2 cellular contexts compared by ENCODE assay signal in the genomic region with DNA sequence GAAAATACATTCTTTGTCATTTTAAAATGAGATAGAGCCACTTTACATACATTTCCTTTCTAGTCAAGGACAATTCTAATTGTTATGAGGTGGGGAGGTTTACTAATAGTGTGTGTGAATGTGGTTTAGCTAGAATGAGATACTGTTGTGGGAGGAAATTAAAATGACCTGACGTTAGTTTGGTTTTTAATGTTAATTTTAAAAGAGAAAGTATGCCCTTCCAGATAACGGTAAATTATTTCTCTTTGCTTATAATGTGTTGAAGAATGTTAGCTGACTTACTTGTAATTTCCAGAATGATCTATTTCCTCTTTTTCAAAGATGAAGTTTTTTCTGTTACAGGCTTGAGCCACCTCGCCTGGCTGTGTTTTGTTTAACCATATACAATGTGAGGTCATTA.
TF ChIP-seq lines count a peak whose summit lies in the region.

No MANE protein-coding gene starts in this region.

TF ChIP-seq in GM12891, 5 proteins besides CTCF, POLR2A, EP300 and RAD21:
- TF ChIP-seq POU2F2 (IDR thresholded peaks at IDR 0.05; ENCODE audit: low read depth, low read length), result no peak
- 0 out of 2 replicates have a peak, but pooled peaks have one; percentile 24 for TF ChIP-seq SPI1 (IDR thresholded peaks at IDR 0.05; ENCODE audit: low read depth, low read length)

TF ChIP-seq in GM12878, 131 proteins besides CTCF, POLR2A, EP300 and RAD21:
- TF ChIP-seq PML (IDR thresholded peaks at IDR 0.05; ENCODE audit: low read length), result 0 out of 2 replicates have a peak, but pooled peaks have one; percentile 54
- peak; percentile 95 for TF ChIP-seq RUNX3 (IDR thresholded peaks at IDR 0.05; ENCODE audit: low read length)
- TF ChIP-seq, protein P1, sequence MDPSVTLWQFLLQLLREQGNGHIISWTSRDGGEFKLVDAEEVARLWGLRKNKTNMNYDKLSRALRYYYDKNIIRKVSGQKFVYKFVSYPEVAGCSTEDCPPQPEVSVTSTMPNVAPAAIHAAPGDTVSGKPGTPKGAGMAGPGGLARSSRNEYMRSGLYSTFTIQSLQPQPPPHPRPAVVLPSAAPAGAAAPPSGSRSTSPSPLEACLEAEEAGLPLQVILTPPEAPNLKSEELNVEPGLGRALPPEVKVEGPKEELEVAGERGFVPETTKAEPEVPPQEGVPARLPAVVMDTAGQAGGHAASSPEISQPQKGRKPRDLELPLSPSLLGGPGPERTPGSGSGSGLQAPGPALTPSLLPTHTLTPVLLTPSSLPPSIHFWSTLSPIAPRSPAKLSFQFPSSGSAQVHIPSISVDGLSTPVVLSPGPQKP (IDR thresholded peaks at IDR 0.05; ENCODE audit: low read depth, low read length), result no peak
- TF ChIP-seq, protein P2, sequence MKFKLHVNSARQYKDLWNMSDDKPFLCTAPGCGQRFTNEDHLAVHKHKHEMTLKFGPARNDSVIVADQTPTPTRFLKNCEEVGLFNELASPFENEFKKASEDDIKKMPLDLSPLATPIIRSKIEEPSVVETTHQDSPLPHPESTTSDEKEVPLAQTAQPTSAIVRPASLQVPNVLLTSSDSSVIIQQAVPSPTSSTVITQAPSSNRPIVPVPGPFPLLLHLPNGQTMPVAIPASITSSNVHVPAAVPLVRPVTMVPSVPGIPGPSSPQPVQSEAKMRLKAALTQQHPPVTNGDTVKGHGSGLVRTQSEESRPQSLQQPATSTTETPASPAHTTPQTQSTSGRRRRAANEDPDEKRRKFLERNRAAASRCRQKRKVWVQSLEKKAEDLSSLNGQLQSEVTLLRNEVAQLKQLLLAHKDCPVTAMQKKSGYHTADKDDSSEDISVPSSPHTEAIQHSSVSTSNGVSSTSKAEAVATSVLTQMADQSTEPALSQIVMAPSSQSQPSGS (IDR thresholded peaks at IDR 0.05; ENCODE audit: low read length), result peak; percentile 67; the same call in 1 of the 2 replicates
- TF ChIP-seq ETV6 (conservative IDR thresholded peaks at IDR 0.05 in 1 of 2, IDR thresholded peaks at IDR 0.05 in 1 of 2; ENCODE audit: borderline replicate concordance in 1 of 2, low read depth in 1 of 2), result peak in 1 of 2 experiments; percentile 42; a peak in 1 of 4 replicates
- TF ChIP-seq, protein P3, sequence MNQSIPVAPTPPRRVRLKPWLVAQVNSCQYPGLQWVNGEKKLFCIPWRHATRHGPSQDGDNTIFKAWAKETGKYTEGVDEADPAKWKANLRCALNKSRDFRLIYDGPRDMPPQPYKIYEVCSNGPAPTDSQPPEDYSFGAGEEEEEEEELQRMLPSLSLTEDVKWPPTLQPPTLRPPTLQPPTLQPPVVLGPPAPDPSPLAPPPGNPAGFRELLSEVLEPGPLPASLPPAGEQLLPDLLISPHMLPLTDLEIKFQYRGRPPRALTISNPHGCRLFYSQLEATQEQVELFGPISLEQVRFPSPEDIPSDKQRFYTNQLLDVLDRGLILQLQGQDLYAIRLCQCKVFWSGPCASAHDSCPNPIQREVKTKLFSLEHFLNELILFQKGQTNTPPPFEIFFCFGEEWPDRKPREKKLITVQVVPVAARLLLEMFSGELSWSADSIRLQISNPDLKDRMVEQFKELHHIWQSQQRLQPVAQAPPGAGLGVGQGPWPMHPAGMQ (IDR thresholded peaks at IDR 0.05; ENCODE audit: borderline replicate concordance), result no peak
- TF ChIP-seq NFIC (IDR thresholded peaks at IDR 0.05; ENCODE audit: low read depth, low read length), result peak; percentile 95
- TF ChIP-seq EGR1 (IDR thresholded peaks at IDR 0.05; ENCODE audit: borderline replicate concordance in 1 of 2, low read depth in 2 of 2, low read length in 2 of 2), result no peak
- no peak for TF ChIP-seq HCFC1 (IDR thresholded peaks at IDR 0.05; ENCODE audit: low read length)
- TF ChIP-seq ZNF217 (IDR thresholded peaks at IDR 0.05), result no peak
- TF ChIP-seq GABPA (IDR thresholded peaks at IDR 0.05; ENCODE audit: low read depth), result peak; percentile 44; the same call in 1 of the 2 replicates
- TF ChIP-seq MXI1 (IDR thresholded peaks at IDR 0.05; ENCODE audit: low read depth, low read length), result no peak
- peak; percentile 41; the same call in 1 of the 2 replicates for TF ChIP-seq CREB1 (IDR thresholded peaks at IDR 0.05; ENCODE audit: low read depth)
- no peak for TF ChIP-seq TARDBP (IDR thresholded peaks at IDR 0.05; ENCODE audit: borderline replicate concordance)
- TF ChIP-seq BCL11A (IDR thresholded peaks at IDR 0.05; ENCODE audit: low read depth, low read length), result 0 out of 2 replicates have a peak, but pooled peaks have one; percentile 9
- TF ChIP-seq, protein P4, sequence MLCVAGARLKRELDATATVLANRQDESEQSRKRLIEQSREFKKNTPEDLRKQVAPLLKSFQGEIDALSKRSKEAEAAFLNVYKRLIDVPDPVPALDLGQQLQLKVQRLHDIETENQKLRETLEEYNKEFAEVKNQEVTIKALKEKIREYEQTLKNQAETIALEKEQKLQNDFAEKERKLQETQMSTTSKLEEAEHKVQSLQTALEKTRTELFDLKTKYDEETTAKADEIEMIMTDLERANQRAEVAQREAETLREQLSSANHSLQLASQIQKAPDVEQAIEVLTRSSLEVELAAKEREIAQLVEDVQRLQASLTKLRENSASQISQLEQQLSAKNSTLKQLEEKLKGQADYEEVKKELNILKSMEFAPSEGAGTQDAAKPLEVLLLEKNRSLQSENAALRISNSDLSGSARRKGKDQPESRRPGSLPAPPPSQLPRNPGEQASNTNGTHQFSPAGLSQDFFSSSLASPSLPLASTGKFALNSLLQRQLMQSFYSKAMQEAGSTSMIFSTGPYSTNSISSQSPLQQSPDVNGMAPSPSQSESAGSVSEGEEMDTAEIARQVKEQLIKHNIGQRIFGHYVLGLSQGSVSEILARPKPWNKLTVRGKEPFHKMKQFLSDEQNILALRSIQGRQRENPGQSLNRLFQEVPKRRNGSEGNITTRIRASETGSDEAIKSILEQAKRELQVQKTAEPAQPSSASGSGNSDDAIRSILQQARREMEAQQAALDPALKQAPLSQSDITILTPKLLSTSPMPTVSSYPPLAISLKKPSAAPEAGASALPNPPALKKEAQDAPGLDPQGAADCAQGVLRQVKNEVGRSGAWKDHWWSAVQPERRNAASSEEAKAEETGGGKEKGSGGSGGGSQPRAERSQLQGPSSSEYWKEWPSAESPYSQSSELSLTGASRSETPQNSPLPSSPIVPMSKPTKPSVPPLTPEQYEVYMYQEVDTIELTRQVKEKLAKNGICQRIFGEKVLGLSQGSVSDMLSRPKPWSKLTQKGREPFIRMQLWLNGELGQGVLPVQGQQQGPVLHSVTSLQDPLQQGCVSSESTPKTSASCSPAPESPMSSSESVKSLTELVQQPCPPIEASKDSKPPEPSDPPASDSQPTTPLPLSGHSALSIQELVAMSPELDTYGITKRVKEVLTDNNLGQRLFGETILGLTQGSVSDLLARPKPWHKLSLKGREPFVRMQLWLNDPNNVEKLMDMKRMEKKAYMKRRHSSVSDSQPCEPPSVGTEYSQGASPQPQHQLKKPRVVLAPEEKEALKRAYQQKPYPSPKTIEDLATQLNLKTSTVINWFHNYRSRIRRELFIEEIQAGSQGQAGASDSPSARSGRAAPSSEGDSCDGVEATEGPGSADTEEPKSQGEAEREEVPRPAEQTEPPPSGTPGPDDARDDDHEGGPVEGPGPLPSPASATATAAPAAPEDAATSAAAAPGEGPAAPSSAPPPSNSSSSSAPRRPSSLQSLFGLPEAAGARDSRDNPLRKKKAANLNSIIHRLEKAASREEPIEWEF (IDR thresholded peaks at IDR 0.05; ENCODE audit: insufficient replicate concordance, low read depth, low read length), result no peak
- no peak for TF ChIP-seq KAT2A (conservative IDR thresholded peaks at IDR 0.05; ENCODE audit: control insufficient read depth, low read depth, low read length)
- TF ChIP-seq, protein P5, sequence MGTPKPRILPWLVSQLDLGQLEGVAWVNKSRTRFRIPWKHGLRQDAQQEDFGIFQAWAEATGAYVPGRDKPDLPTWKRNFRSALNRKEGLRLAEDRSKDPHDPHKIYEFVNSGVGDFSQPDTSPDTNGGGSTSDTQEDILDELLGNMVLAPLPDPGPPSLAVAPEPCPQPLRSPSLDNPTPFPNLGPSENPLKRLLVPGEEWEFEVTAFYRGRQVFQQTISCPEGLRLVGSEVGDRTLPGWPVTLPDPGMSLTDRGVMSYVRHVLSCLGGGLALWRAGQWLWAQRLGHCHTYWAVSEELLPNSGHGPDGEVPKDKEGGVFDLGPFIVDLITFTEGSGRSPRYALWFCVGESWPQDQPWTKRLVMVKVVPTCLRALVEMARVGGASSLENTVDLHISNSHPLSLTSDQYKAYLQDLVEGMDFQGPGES (IDR thresholded peaks at IDR 0.05), result no peak
- TF ChIP-seq ATF7 (IDR thresholded peaks at IDR 0.05; ENCODE audit: low read depth), result peak; percentile 37; the same call in 1 of the 2 replicates
- TF ChIP-seq CBFB (IDR thresholded peaks at IDR 0.05; ENCODE audit: low read depth), result 0 out of 2 replicates have a peak, but pooled peaks have one; percentile 55
- peak; percentile 54; the same call in 1 of the 2 replicates for TF ChIP-seq CREM (IDR thresholded peaks at IDR 0.05; ENCODE audit: low read depth)
- TF ChIP-seq JUNB (IDR thresholded peaks at IDR 0.05), result peak; percentile 89
- TF ChIP-seq FOXM1 (IDR thresholded peaks at IDR 0.05; ENCODE audit: low read depth, low read length), result peak; percentile 60; the same call in 1 of the 2 replicates
- TF ChIP-seq, protein P6, sequence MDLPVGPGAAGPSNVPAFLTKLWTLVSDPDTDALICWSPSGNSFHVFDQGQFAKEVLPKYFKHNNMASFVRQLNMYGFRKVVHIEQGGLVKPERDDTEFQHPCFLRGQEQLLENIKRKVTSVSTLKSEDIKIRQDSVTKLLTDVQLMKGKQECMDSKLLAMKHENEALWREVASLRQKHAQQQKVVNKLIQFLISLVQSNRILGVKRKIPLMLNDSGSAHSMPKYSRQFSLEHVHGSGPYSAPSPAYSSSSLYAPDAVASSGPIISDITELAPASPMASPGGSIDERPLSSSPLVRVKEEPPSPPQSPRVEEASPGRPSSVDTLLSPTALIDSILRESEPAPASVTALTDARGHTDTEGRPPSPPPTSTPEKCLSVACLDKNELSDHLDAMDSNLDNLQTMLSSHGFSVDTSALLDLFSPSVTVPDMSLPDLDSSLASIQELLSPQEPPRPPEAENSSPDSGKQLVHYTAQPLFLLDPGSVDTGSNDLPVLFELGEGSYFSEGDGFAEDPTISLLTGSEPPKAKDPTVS (IDR thresholded peaks at IDR 0.05; ENCODE audit: low read depth, low read length), result no peak
- no peak for TF ChIP-seq DPF2 (IDR thresholded peaks at IDR 0.05)
- no peak for TF ChIP-seq ZSCAN29 (IDR thresholded peaks at IDR 0.05)
